In genomic region chr7:143889068-143889467, GRCh38 we compare ENCODE assay signal across 3 cellular contexts.
TF ChIP-seq lines count a peak whose summit lies in the region.

No MANE protein-coding gene starts in this region.

TF ChIP-seq in SK-N-SH treated with all-trans-retinoic acid at 6 μM for 48 hours, 23 proteins besides CTCF, POLR2A, EP300 and RAD21:
- TF ChIP-seq ESRRG (CRISPR knock-in tag; IDR thresholded peaks at IDR 0.05): no peak
- no peak for TF ChIP-seq ZC3H10 (CRISPR knock-in tag; IDR thresholded peaks at IDR 0.05)
- no peak for TF ChIP-seq ISL1 (CRISPR knock-in tag; IDR thresholded peaks at IDR 0.05)
- TF ChIP-seq SNAI2 (CRISPR knock-in tag; IDR thresholded peaks at IDR 0.05): no peak
- TF ChIP-seq OSR1 (CRISPR knock-in tag; IDR thresholded peaks at IDR 0.05): no peak
- peak; percentile 83 for TF ChIP-seq ZFP30 (CRISPR knock-in tag; IDR thresholded peaks at IDR 0.05)
- no peak for TF ChIP-seq ZNF70 (CRISPR knock-in tag; IDR thresholded peaks at IDR 0.05)
TF ChIP-seq in SK-N-SH treated with all-trans-retinoic acid at 6 μM for 48 hours: peak in this region for 1.

TF ChIP-seq in SK-N-SH, 30 proteins besides CTCF, POLR2A, EP300 and RAD21:
- TF ChIP-seq TCF12 (IDR thresholded peaks at IDR 0.05) (no peak), RXRA (IDR thresholded peaks at IDR 0.05; ENCODE audit: borderline replicate concordance, low read depth) (no peak), ELF1 (IDR thresholded peaks at IDR 0.05) (no peak), TAF1 (IDR thresholded peaks at IDR 0.05; ENCODE audit: borderline replicate concordance, low read depth, low read length) (no peak), IRF3 (IDR thresholded peaks at IDR 0.05; ENCODE audit: low read depth, low read length) (no peak), YY1 (IDR thresholded peaks at IDR 0.05; ENCODE audit: low read depth) (no peak), MXI1 (IDR thresholded peaks at IDR 0.05; ENCODE audit: low read depth, low read length) (no peak), REST (IDR thresholded peaks at IDR 0.05; ENCODE audit: low read depth, low read length) (no peak), EZH2phosphoT487 (IDR thresholded peaks at IDR 0.05; ENCODE audit: borderline replicate concordance, low read depth) (no peak), GABPA (IDR thresholded peaks at IDR 0.05; ENCODE audit: low read depth) (no peak), RCOR1 (IDR thresholded peaks at IDR 0.05; ENCODE audit: low read length) (no peak), TEAD4 (IDR thresholded peaks at IDR 0.05; ENCODE audit: borderline replicate concordance, insufficient read depth) (no peak), RFX5 (IDR thresholded peaks at IDR 0.05; ENCODE audit: low read length) (no peak), ZBTB33 (IDR thresholded peaks at IDR 0.05; ENCODE audit: borderline replicate concordance, low read depth) (no peak), USF2 (IDR thresholded peaks at IDR 0.05; ENCODE audit: borderline replicate concordance, low read depth, low read length) (no peak), SMC3 (IDR thresholded peaks at IDR 0.05; ENCODE audit: low read depth, low read length) (no peak), NFIC (IDR thresholded peaks at IDR 0.05; ENCODE audit: borderline replicate concordance) (no peak), FOXM1 (IDR thresholded peaks at IDR 0.05; ENCODE audit: low read depth) (no peak), MEF2A (IDR thresholded peaks at IDR 0.05; ENCODE audit: borderline replicate concordance, low read depth) (no peak), PBX3 (IDR thresholded peaks at IDR 0.05) (no peak)

TF ChIP-seq in HepG2, 621 proteins besides CTCF, POLR2A, EP300 and RAD21:
- TF ChIP-seq ZNF143 (CRISPR knock-in tag; IDR thresholded peaks at IDR 0.05) (no peak), ZNF780A (CRISPR knock-in tag; IDR thresholded peaks at IDR 0.05) (no peak), ZBTB42 (CRISPR knock-in tag; IDR thresholded peaks at IDR 0.05) (no peak)
